24 cellular contexts compared by ENCODE assay signal in genomic region chr7:38329340-38329739, GRCh38.
DNase-seq lines count a peak whose midpoint lies in the region; ATAC-seq, FAIRE-seq and TF ChIP-seq lines count a peak whose summit lies in the region.
"Had no signal": no experiment of that assay in that cellular context is flagged by ENCODE, and none has a peak within 500 bp of the region (broad histone marks: within the 10 kb centered on the region; RNA-seq: fewer than 3 reads in every experiment).

No MANE protein-coding gene starts in this region.

- H3K27ac ChIP-seq in CD8-positive, alpha-beta T cell (ENCODE audit: low read depth, low read length) = no peak overlapping the region
- H3K27ac ChIP-seq: 22Rv1, BLaER1, C4-2B had no signal

- intact Hi-C loops in CD8-positive, alpha-beta T cell (cut with DNase I, micrococcal nuclease) = no loop called here

- CTCF ChIA-PET in CD8-positive, alpha-beta T cell (lab: Charles Lee) = interaction anchor here (1.1 to 6.4 kb wide), 5 partner anchors 7 to 114 kb away, joined by 4 to 43 read pairs (median 7); no protein-coding TSS in a partner anchor

- peaks cover 40% of the 10 kb centered on the region for H3K4me1 Mint-ChIP-seq in CD8-positive, alpha-beta T cell (ENCODE audit: low read depth)
- peaks cover 74 to 85% of the 10 kb centered on the region in 2 donors for H3K4me1 Mint-ChIP-seq in immature natural killer cell
- peaks cover 73 to 76% of the 10 kb centered on the region in 2 donors for H3K4me1 Mint-ChIP-seq in natural killer cell treated with Interleukin-12 subunit alpha and Interleukin-12 subunit beta and Interleukin-15 and Interleukin-18, amount 100 ng/mL, for 72 hours (ENCODE audit: low read depth in 2 of 2)
- H3K4me1 Mint-ChIP-seq: B cell had no signal

- no peak overlapping the region for H3K4me3 Mint-ChIP-seq in CD8-positive, alpha-beta T cell
- peak overlapping the region; percentile 92 to 99 (median 95) for H3K4me3 Mint-ChIP-seq in immature natural killer cell
- no peak overlapping the region for H3K4me3 Mint-ChIP-seq in natural killer cell treated with Interleukin-12 subunit alpha and Interleukin-12 subunit beta and Interleukin-15 and Interleukin-18, amount 100 ng/mL, for 72 hours
- H3K4me3 Mint-ChIP-seq: B cell; CD4-positive, CD25-positive, alpha-beta regulatory T cell; GM23338; H9 had no signal

- H3K4me1 ChIP-seq in CD8-positive, alpha-beta T cell (ENCODE audit: insufficient read depth, low read length) = peaks cover 19% of the 10 kb centered on the region

- FAIRE-seq in urothelium cell line (lab: Jason Lieb, UNC) = peak; percentile 27
- FAIRE-seq: A204.1, D721Med, GM12891, GM18507 had no signal

- no peak for TF ChIP-seq CTCF in CD8-positive, alpha-beta T cell (IDR thresholded peaks at IDR 0.05)

- no peaks in the 10 kb centered on the region for H3K36me3 Mint-ChIP-seq in CD8-positive, alpha-beta T cell
- peaks cover 20 to 48% (median 22%) of the 10 kb centered on the region in 3 donors for H3K36me3 Mint-ChIP-seq in immature natural killer cell
- H3K36me3 Mint-ChIP-seq in natural killer cell treated with Interleukin-12 subunit alpha and Interleukin-12 subunit beta and Interleukin-15 and Interleukin-18, amount 100 ng/mL, for 72 hours = no peaks in the 10 kb centered on the region
- H3K36me3 Mint-ChIP-seq: CD4-positive, CD25-positive, alpha-beta regulatory T cell had no signal

- H3K36me3 ChIP-seq in CD8-positive, alpha-beta T cell (ENCODE audit: insufficient read depth, low read length) = no peaks in the 10 kb centered on the region
- H3K36me3 ChIP-seq: BLaER1 had no signal

- peak overlapping the region; percentile 68 for H3K27ac Mint-ChIP-seq in CD8-positive, alpha-beta T cell
- peak overlapping the region; percentile 93 to 98 (median 94) for H3K27ac Mint-ChIP-seq in immature natural killer cell
- H3K27ac Mint-ChIP-seq in natural killer cell treated with Interleukin-12 subunit alpha and Interleukin-12 subunit beta and Interleukin-15 and Interleukin-18, amount 100 ng/mL, for 72 hours = peak overlapping the region; percentile 98 to 99
- H3K27ac Mint-ChIP-seq: B cell, GM23338 had no signal

- ATAC-seq in CD8-positive, alpha-beta T cell = no peak
- no peak for ATAC-seq in natural killer cell treated with Interleukin-12 subunit alpha and Interleukin-12 subunit beta and Interleukin-15 and Interleukin-18, amount 100 ng/mL, for 72 hours
- ATAC-seq: GM23338, HCT116 had no signal

- no peak overlapping the region for H3K4me3 ChIP-seq in CD8-positive, alpha-beta T cell (ENCODE audit: low read depth, low read length)
- H3K4me3 ChIP-seq: BLaER1, GM23338 had no signal

- no peaks in the 10 kb centered on the region for H3K27me3 ChIP-seq in CD8-positive, alpha-beta T cell (ENCODE audit: insufficient read depth, low read length)
- H3K27me3 ChIP-seq: BLaER1 had no signal

- no peak for DNase-seq in CD8-positive, alpha-beta T cell
- DNase-seq in immature natural killer cell (no peak), urothelium cell line (ENCODE audit: low spot score) (no peak), iPS-NIHi11 (ENCODE audit: low spot score) (no peak), HUDEP-2 (lab: John Stamatoyannopoulos, UW; ENCODE audit: unreplicated experiment in 76 of 76) (no peak), dedifferentiated amniotic fluid mesenchymal stem cell (ENCODE audit: extremely low spot score) (no peak)
- no peak for DNase-seq in natural killer cell treated with Interleukin-12 subunit alpha and Interleukin-12 subunit beta and Interleukin-15 and Interleukin-18, amount 100 ng/mL, for 72 hours (ENCODE audit: low spot score)
- DNase-seq: DMS 273 treated with DMSO at 0.1 percent for 48 hours, DMS53, DMS79 treated with DMSO at 0.1 percent for 48 hours, GF-D8, H9 had no signal

- H3K27me3 Mint-ChIP-seq in CD8-positive, alpha-beta T cell (ENCODE audit: low read depth) = no peaks in the 10 kb centered on the region
- H3K27me3 Mint-ChIP-seq in immature natural killer cell (ENCODE audit: low read depth in 3 of 3) = peaks cover 2 to 17% (median 3%) of the 10 kb centered on the region in 3 donors
- H3K27me3 Mint-ChIP-seq in natural killer cell treated with Interleukin-12 subunit alpha and Interleukin-12 subunit beta and Interleukin-15 and Interleukin-18, amount 100 ng/mL, for 72 hours = no peaks in the 10 kb centered on the region
- H3K27me3 Mint-ChIP-seq: CD4-positive, CD25-positive, alpha-beta regulatory T cell; CD8-positive, alpha-beta memory T cell had no signal

- POLR2A ChIA-PET in CD8-positive, alpha-beta T cell (lab: Charles Lee) = interaction anchor here (1.0 to 2.2 kb wide), 3 partner anchors 12 to 113 kb away, joined by 3 to 8 read pairs (median 5); no protein-coding TSS in a partner anchor

- no peaks in the 10 kb centered on the region for H3K9me3 ChIP-seq in CD8-positive, alpha-beta T cell (ENCODE audit: low read length)
- H3K9me3 ChIP-seq: BLaER1 had no signal

- H3K9me3 Mint-ChIP-seq in CD8-positive, alpha-beta T cell = no peaks in the 10 kb centered on the region
- no peaks in the 10 kb centered on the region for H3K9me3 Mint-ChIP-seq in immature natural killer cell
- no peaks in the 10 kb centered on the region for H3K9me3 Mint-ChIP-seq in natural killer cell treated with Interleukin-12 subunit alpha and Interleukin-12 subunit beta and Interleukin-15 and Interleukin-18, amount 100 ng/mL, for 72 hours
- H3K9me3 Mint-ChIP-seq: CD4-positive, CD25-positive, alpha-beta regulatory T cell; CD8-positive, alpha-beta memory T cell; GM23338; H9 had no signal

Comparison
In these comparisons a context has a peak if more than half of its experiments do, and no peak if none do; other contexts are left out.
1. H3K4me3 Mint-ChIP-seq: peak in immature natural killer cell (5 of 5); none in CD8-positive, alpha-beta T cell (single experiment) and natural killer cell treated with Interleukin-12 subunit alpha and Interleukin-12 subunit beta and Interleukin-15 and Interleukin-18, amount 100 ng/mL, for 72 hours (single experiment).
2. Peak in every context shown above with its lines, with median percentiles within 50 percentile points of each other: H3K27ac Mint-ChIP-seq.